In the genomic region with DNA sequence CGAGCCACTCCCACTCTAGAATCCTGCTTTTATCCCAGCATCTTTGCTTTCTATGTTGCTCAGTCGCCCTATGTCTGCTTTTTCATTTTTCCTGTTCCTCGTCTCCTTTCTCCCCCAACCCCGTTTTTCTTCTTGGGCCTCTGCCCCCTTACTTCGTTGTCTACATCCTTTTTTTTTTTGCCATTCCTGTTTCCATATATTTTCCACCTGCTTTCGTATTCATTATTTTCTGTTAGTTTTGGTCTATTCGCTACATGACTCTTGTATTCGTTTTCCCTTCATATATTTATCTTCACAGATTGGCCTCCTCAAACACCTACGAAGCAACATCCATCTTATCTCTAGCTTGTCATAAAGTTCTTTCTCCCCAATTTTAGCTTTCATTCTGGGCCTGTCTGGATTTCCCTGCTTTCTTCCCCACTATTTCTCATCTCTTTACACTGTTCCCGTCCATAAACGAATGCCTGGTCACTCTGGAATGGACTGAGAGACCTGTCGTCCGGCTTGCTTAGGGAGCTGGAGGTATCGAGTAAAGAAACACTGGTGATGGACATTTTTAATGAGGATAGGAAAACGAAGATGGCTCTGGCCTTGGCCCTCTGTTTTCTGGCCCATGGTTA, we compare ENCODE assay signal across 1 cellular context.
TF ChIP-seq lines count a peak whose summit lies in the region.

No MANE protein-coding gene starts in this region.

TF ChIP-seq in K562, 482 proteins besides CTCF, POLR2A, EP300 and RAD21 (continues in another document):
- TF ChIP-seq ZEB2 (IDR thresholded peaks at IDR 0.05) (no peak; the same call in 1 of the 2 replicates), ASH1L (IDR thresholded peaks at IDR 0.05; ENCODE audit: borderline replicate concordance, low read depth, partially characterized antibody) (peak; percentile 62), ZNF175 (CRISPR knock-in tag; IDR thresholded peaks at IDR 0.05; ENCODE audit: low read depth) (0 out of 2 replicates have a peak, but pooled peaks have one; percentile 15), ZNF217 (CRISPR knock-in tag; IDR thresholded peaks at IDR 0.05) (no peak), SAP30 (IDR thresholded peaks at IDR 0.05; ENCODE audit: borderline replicate concordance, insufficient read depth, low read depth, low read length, poor library complexity, severe bottlenecking) (peak; percentile 50), NBN (IDR thresholded peaks at IDR 0.05; ENCODE audit: low read depth) (peak; percentile 65; the same call in 1 of the 2 replicates), FOS (IDR thresholded peaks at IDR 0.05; ENCODE audit: extremely low read depth, insufficient read length) (no peak), MXI1 (IDR thresholded peaks at IDR 0.05; ENCODE audit: low read depth, low read length) (no peak), ARHGAP35 (IDR thresholded peaks at IDR 0.05; ENCODE audit: partially characterized antibody) (peak; percentile 38), DMBX1 (CRISPR knock-in tag; IDR thresholded peaks at IDR 0.05; ENCODE audit: borderline replicate concordance) (0 out of 2 replicates have a peak, but pooled peaks have one; percentile 25), BRD4 (IDR thresholded peaks at IDR 0.05) (peak; percentile 96; the same call in 1 of the 2 replicates), TBL1XR1 (IDR thresholded peaks at IDR 0.05; ENCODE audit: low read length in 2 of 2) (no peak), KDM4B (IDR thresholded peaks at IDR 0.05; ENCODE audit: borderline replicate concordance in 2 of 2, low read depth in 1 of 2) (no peak), TCF3 (CRISPR knock-in tag; IDR thresholded peaks at IDR 0.05) (no peak), MCM5 (IDR thresholded peaks at IDR 0.05; ENCODE audit: low read depth) (0 out of 2 replicates have a peak, but pooled peaks have one; percentile 93), ZFP36 (IDR thresholded peaks at IDR 0.05; ENCODE audit: low read depth, low read length, partially characterized antibody) (no peak), RB1 (IDR thresholded peaks at IDR 0.05; ENCODE audit: low read depth) (no peak), MIER1 (IDR thresholded peaks at IDR 0.05; ENCODE audit: low read depth) (peak; percentile 72; the same call in 1 of the 2 replicates), CSDE1 (IDR thresholded peaks at IDR 0.05) (peak in 1 of 2 experiments; percentile 39; a peak in 1 of 4 replicates), PHF8 (IDR thresholded peaks at IDR 0.05; ENCODE audit: borderline replicate concordance, low read length) (no peak), PPARD (CRISPR knock-in tag; IDR thresholded peaks at IDR 0.05) (no peak), MTA1 (IDR thresholded peaks at IDR 0.05; ENCODE audit: borderline replicate concordance) (peak; percentile 78; the same call in 1 of the 2 replicates), FOXK2 (conservative IDR thresholded peaks at IDR 0.05 in 1 of 2, IDR thresholded peaks at IDR 0.05 in 1 of 2; ENCODE audit: low read depth in 2 of 2) (peak; percentile 47 to 67; a peak in 2 of 4 replicates), BCL6 (CRISPR knock-in tag; IDR thresholded peaks at IDR 0.05) (no peak), ETV6 (IDR thresholded peaks at IDR 0.05; ENCODE audit: borderline replicate concordance in 1 of 2, low read depth in 2 of 2, low read length in 1 of 2) (peak in 1 of 2 experiments; percentile 10; a peak in 1 of 4 replicates), ETV6 (CRISPR knock-in tag; IDR thresholded peaks at IDR 0.05; ENCODE audit: borderline replicate concordance) (0 out of 2 replicates have a peak, but pooled peaks have one; percentile 19)
- TF ChIP-seq, protein P1, sequence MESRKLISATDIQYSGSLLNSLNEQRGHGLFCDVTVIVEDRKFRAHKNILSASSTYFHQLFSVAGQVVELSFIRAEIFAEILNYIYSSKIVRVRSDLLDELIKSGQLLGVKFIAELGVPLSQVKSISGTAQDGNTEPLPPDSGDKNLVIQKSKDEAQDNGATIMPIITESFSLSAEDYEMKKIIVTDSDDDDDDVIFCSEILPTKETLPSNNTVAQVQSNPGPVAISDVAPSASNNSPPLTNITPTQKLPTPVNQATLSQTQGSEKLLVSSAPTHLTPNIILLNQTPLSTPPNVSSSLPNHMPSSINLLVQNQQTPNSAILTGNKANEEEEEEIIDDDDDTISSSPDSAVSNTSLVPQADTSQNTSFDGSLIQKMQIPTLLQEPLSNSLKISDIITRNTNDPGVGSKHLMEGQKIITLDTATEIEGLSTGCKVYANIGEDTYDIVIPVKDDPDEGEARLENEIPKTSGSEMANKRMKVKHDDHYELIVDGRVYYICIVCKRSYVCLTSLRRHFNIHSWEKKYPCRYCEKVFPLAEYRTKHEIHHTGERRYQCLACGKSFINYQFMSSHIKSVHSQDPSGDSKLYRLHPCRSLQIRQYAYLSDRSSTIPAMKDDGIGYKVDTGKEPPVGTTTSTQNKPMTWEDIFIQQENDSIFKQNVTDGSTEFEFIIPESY (CRISPR knock-in tag; IDR thresholded peaks at IDR 0.05) = 0 out of 2 replicates have a peak, but pooled peaks have one; percentile 10
- TF ChIP-seq, protein P2, sequence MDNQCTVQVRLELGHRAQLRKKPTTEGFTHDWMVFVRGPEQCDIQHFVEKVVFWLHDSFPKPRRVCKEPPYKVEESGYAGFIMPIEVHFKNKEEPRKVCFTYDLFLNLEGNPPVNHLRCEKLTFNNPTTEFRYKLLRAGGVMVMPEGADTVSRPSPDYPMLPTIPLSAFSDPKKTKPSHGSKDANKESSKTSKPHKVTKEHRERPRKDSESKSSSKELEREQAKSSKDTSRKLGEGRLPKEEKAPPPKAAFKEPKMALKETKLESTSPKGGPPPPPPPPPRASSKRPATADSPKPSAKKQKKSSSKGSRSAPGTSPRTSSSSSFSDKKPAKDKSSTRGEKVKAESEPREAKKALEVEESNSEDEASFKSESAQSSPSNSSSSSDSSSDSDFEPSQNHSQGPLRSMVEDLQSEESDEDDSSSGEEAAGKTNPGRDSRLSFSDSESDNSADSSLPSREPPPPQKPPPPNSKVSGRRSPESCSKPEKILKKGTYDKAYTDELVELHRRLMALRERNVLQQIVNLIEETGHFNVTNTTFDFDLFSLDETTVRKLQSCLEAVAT (IDR thresholded peaks at IDR 0.05) = peak; percentile 92 to 95
- TF ChIP-seq, protein P3, sequence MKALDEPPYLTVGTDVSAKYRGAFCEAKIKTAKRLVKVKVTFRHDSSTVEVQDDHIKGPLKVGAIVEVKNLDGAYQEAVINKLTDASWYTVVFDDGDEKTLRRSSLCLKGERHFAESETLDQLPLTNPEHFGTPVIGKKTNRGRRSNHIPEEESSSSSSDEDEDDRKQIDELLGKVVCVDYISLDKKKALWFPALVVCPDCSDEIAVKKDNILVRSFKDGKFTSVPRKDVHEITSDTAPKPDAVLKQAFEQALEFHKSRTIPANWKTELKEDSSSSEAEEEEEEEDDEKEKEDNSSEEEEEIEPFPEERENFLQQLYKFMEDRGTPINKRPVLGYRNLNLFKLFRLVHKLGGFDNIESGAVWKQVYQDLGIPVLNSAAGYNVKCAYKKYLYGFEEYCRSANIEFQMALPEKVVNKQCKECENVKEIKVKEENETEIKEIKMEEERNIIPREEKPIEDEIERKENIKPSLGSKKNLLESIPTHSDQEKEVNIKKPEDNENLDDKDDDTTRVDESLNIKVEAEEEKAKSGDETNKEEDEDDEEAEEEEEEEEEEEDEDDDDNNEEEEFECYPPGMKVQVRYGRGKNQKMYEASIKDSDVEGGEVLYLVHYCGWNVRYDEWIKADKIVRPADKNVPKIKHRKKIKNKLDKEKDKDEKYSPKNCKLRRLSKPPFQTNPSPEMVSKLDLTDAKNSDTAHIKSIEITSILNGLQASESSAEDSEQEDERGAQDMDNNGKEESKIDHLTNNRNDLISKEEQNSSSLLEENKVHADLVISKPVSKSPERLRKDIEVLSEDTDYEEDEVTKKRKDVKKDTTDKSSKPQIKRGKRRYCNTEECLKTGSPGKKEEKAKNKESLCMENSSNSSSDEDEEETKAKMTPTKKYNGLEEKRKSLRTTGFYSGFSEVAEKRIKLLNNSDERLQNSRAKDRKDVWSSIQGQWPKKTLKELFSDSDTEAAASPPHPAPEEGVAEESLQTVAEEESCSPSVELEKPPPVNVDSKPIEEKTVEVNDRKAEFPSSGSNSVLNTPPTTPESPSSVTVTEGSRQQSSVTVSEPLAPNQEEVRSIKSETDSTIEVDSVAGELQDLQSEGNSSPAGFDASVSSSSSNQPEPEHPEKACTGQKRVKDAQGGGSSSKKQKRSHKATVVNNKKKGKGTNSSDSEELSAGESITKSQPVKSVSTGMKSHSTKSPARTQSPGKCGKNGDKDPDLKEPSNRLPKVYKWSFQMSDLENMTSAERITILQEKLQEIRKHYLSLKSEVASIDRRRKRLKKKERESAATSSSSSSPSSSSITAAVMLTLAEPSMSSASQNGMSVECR (CRISPR knock-in tag; IDR thresholded peaks at IDR 0.05) = 0 out of 2 replicates have a peak, but pooled peaks have one; percentile 5
- TF ChIP-seq, protein P4, sequence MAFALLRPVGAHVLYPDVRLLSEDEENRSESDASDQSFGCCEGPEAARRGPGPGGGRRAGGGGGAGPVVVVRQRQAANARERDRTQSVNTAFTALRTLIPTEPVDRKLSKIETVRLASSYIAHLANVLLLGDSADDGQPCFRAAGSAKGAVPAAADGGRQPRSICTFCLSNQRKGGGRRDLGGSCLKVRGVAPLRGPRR (CRISPR knock-in tag; IDR thresholded peaks at IDR 0.05) = no peak
- TF ChIP-seq, protein P5, sequence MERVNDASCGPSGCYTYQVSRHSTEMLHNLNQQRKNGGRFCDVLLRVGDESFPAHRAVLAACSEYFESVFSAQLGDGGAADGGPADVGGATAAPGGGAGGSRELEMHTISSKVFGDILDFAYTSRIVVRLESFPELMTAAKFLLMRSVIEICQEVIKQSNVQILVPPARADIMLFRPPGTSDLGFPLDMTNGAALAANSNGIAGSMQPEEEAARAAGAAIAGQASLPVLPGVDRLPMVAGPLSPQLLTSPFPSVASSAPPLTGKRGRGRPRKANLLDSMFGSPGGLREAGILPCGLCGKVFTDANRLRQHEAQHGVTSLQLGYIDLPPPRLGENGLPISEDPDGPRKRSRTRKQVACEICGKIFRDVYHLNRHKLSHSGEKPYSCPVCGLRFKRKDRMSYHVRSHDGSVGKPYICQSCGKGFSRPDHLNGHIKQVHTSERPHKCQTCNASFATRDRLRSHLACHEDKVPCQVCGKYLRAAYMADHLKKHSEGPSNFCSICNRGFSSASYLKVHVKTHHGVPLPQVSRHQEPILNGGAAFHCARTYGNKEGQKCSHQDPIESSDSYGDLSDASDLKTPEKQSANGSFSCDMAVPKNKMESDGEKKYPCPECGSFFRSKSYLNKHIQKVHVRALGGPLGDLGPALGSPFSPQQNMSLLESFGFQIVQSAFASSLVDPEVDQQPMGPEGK (CRISPR knock-in tag; IDR thresholded peaks at IDR 0.05; ENCODE audit: borderline replicate concordance) = no peak
- TF ChIP-seq, protein P6, sequence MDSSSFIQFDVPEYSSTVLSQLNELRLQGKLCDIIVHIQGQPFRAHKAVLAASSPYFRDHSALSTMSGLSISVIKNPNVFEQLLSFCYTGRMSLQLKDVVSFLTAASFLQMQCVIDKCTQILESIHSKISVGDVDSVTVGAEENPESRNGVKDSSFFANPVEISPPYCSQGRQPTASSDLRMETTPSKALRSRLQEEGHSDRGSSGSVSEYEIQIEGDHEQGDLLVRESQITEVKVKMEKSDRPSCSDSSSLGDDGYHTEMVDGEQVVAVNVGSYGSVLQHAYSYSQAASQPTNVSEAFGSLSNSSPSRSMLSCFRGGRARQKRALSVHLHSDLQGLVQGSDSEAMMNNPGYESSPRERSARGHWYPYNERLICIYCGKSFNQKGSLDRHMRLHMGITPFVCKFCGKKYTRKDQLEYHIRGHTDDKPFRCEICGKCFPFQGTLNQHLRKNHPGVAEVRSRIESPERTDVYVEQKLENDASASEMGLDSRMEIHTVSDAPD (CRISPR knock-in tag; IDR thresholded peaks at IDR 0.05) = no peak
- TF ChIP-seq, protein P7, sequence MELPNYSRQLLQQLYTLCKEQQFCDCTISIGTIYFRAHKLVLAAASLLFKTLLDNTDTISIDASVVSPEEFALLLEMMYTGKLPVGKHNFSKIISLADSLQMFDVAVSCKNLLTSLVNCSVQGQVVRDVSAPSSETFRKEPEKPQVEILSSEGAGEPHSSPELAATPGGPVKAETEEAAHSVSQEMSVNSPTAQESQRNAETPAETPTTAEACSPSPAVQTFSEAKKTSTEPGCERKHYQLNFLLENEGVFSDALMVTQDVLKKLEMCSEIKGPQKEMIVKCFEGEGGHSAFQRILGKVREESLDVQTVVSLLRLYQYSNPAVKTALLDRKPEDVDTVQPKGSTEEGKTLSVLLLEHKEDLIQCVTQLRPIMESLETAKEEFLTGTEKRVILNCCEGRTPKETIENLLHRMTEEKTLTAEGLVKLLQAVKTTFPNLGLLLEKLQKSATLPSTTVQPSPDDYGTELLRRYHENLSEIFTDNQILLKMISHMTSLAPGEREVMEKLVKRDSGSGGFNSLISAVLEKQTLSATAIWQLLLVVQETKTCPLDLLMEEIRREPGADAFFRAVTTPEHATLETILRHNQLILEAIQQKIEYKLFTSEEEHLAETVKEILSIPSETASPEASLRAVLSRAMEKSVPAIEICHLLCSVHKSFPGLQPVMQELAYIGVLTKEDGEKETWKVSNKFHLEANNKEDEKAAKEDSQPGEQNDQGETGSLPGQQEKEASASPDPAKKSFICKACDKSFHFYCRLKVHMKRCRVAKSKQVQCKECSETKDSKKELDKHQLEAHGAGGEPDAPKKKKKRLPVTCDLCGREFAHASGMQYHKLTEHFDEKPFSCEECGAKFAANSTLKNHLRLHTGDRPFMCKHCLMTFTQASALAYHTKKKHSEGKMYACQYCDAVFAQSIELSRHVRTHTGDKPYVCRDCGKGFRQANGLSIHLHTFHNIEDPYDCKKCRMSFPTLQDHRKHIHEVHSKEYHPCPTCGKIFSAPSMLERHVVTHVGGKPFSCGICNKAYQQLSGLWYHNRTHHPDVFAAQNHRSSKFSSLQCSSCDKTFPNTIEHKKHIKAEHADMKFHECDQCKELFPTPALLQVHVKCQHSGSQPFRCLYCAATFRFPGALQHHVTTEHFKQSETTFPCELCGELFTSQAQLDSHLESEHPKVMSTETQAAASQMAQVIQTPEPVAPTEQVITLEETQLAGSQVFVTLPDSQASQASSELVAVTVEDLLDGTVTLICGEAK (IDR thresholded peaks at IDR 0.05) = peak; percentile 79
- TF ChIP-seq, protein P7 (CRISPR knock-in tag; IDR thresholded peaks at IDR 0.05) = no peak
